21 cellular contexts compared by ENCODE assay signal in the genomic region with DNA sequence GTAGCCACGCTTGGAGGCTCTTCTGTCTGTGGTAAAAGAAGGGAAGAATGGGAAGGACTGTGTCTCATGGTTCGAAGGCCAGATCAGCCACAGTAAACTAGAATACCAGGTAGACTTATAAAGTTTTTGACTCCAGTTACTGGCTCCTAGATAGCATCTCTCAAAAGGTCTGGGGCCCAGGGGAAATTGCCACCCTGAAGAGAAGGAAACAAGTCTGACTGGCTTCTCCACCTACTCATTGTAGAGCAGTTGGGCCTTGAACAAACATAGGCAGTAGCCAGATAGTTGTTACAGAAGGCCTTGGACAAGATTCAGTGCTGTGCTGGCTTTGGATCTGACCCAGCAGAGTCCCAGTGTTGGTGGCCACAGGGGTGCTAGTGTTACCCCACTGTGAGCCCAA.
"Had no signal": no experiment of that assay in that cellular context is flagged by ENCODE, and none has a peak within 500 bp of the region (broad histone marks: within the 10 kb centered on the region; RNA-seq: fewer than 3 reads in every experiment).

No MANE protein-coding gene starts in this region.

- H3K4me3 Mint-ChIP-seq: activated B cell treated with CpG ODN at 0.5 μM for 24 hours; activated CD8-positive, alpha-beta T cell treated with anti-CD3 and anti-CD28 coated beads for 36 hours; activated naive CD4-positive, alpha-beta T cell treated with anti-CD3 and anti-CD28 coated beads, Interleukin-2, amount 50 U/mL, for 24 hours; activated naive CD8-positive, alpha-beta T cell treated with anti-CD3 and anti-CD28 coated beads, Interleukin-2, amount 50 U/mL, for 24 hours; activated T-cell treated with anti-CD3 and anti-CD28 coated beads, Interleukin-2, amount 50 U/mL, for 4 hours; central memory CD8-positive, alpha-beta T cell; dendritic cell treated with granulocyte-macrophage colony-stimulating factor and Interleukin-4, amounts not matched to agents 40 ng/mL and 50 ng/mL, for 4 days; nephron had no signal

- H3K36me3 ChIP-seq: breast epithelium, left ventricle myocardium inferior, neutrophil, right lobe of liver, thoracic aorta, upper lobe of right lung had no signal

- H3K4me3 ChIP-seq: breast epithelium, left ventricle myocardium inferior, lung, mucosa of descending colon, right lobe of liver, thoracic aorta, upper lobe of right lung had no signal

- H3K4me1 Mint-ChIP-seq: activated B cell treated with CpG ODN at 0.5 μM for 24 hours; activated naive CD4-positive, alpha-beta T cell treated with anti-CD3 and anti-CD28 coated beads, Interleukin-2, amount 50 U/mL, for 24 hours; activated naive CD8-positive, alpha-beta T cell treated with anti-CD3 and anti-CD28 coated beads, Interleukin-2, amount 50 U/mL, for 24 hours; central memory CD8-positive, alpha-beta T cell; nephron had no signal

- H3K27me3 Mint-ChIP-seq: activated B cell treated with CpG ODN at 0.5 μM for 24 hours; activated CD8-positive, alpha-beta T cell treated with anti-CD3 and anti-CD28 coated beads for 36 hours; activated naive CD4-positive, alpha-beta T cell treated with anti-CD3 and anti-CD28 coated beads, Interleukin-2, amount 50 U/mL, for 24 hours; activated naive CD8-positive, alpha-beta T cell treated with anti-CD3 and anti-CD28 coated beads, Interleukin-2, amount 50 U/mL, for 24 hours; central memory CD8-positive, alpha-beta T cell; dendritic cell treated with granulocyte-macrophage colony-stimulating factor and Interleukin-4, amounts not matched to agents 40 ng/mL and 50 ng/mL, for 4 days had no signal

- H3K27ac ChIP-seq: breast epithelium, left ventricle myocardium inferior, neutrophil, right lobe of liver, thoracic aorta, upper lobe of right lung had no signal

- H3K27me3 ChIP-seq: breast epithelium, neutrophil, right lobe of liver, upper lobe of right lung had no signal

- DNase-seq: activated B cell treated with CpG ODN at 0.5 μM for 24 hours; activated CD4-positive, alpha-beta T cell treated with anti-CD3 and anti-CD28 coated beads, Interleukin-2, amount 50 U/mL, for 1 hour; activated CD8-positive, alpha-beta T cell treated with anti-CD3 and anti-CD28 coated beads for 36 hours; activated naive CD8-positive, alpha-beta T cell treated with anti-CD3 and anti-CD28 coated beads, Interleukin-2, amount 50 U/mL, for 24 hours; activated T-cell treated with anti-CD3 and anti-CD28 coated beads, Interleukin-2, amount 50 U/mL, for 4 hours; amygdala; left ventricle myocardium inferior; mucosa of descending colon; right lobe of liver; stimulated activated CD4-positive, alpha-beta T cell treated with anti-CD3 and anti-CD28 coated beads, Interleukin-2, amount 100 ng/mL, for 48 hours; stimulated activated naive CD8-positive, alpha-beta T cell treated with anti-CD3 and anti-CD28 coated beads, Interleukin-15, Interleukin-2, amounts not matched to agents 100 U/mL and 50 U/mL, for 24 hours; upper lobe of right lung had no signal

- H3K36me3 Mint-ChIP-seq: activated naive CD4-positive, alpha-beta T cell treated with anti-CD3 and anti-CD28 coated beads, Interleukin-2, amount 50 U/mL, for 24 hours had no signal

- H3K9me3 ChIP-seq: mucosa of descending colon, neutrophil, right lobe of liver, thoracic aorta, upper lobe of right lung had no signal

- H3K27ac Mint-ChIP-seq: activated B cell treated with CpG ODN at 0.5 μM for 24 hours; activated CD8-positive, alpha-beta T cell treated with anti-CD3 and anti-CD28 coated beads for 36 hours; activated naive CD4-positive, alpha-beta T cell treated with anti-CD3 and anti-CD28 coated beads, Interleukin-2, amount 50 U/mL, for 24 hours; activated naive CD8-positive, alpha-beta T cell treated with anti-CD3 and anti-CD28 coated beads, Interleukin-2, amount 50 U/mL, for 24 hours; activated T-helper 2 cell treated with anti-CD3 and anti-CD28 coated beads, Interferon-gamma antibody, Interleukin-2, Interleukin-4, amounts not matched to agents 10 μg/mL and 5 μg/mL and 100 μg/mL, durations not matched to agents 14 hours and 24 hours and 36 hours; dendritic cell treated with granulocyte-macrophage colony-stimulating factor and Interleukin-4, amounts not matched to agents 40 ng/mL and 50 ng/mL, for 4 days; nephron had no signal

- ATAC-seq: activated CD8-positive, alpha-beta T cell treated with anti-CD3 and anti-CD28 coated beads for 36 hours; activated naive CD8-positive, alpha-beta T cell treated with anti-CD3 and anti-CD28 coated beads, Interleukin-2, amount 50 U/mL, for 24 hours; activated T-cell treated with anti-CD3 and anti-CD28 coated beads, Interleukin-2, amount 50 U/mL, for 4 hours; mucosa of descending colon; right lobe of liver; stimulated activated naive CD8-positive, alpha-beta T cell treated with anti-CD3 and anti-CD28 coated beads, Interleukin-15, Interleukin-2, amounts not matched to agents 100 U/mL and 50 U/mL, for 24 hours; upper lobe of right lung had no signal

- H3K4me1 ChIP-seq: breast epithelium, left ventricle myocardium inferior, right lobe of liver, upper lobe of right lung had no signal
